ENCODE assay signal across 8 cellular contexts in the genomic region with DNA sequence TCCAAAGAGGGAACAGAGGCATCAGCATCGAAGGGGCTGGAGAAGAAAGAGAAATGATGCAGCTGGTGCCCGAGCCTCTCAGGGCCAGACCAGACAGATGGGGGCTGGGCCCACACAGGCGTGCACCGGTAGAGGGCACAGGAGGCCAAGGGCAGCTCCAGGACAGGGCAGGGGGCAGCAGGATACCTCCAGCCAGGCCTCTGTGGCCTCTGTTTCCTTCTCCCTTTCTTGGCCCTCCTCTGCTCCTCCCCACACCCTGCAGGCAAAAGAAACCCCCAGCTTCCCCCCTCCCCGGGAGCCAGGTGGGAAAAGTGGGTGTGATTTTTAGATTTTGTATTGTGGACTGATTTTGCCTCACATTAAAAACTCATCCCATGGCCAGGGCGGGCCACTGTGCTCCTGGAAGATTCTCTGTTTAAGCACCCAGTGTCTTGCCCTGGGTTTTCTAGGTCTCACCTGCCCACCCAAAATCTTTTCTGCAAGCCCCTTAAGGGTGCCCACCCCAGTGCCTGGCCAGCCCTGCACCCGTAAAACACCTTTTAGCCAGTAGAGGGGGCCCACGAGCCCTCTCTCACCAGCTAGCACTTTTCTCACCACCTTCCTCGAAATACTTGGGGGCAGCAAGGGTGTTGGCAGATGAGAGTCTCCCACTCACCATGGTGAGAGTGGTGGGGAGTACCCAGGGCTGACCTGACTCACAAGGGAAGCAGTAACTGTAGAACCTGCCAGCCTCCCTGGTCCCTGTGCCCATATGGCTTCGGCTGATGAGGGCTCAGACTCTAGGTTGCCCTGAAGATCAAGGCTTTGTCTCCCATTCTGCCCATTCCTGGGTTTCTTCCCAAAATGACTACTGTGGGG. TPM values are rescaled to one million over a fixed set of nuclear protein-coding genes. Genes with fewer than 3 reads are reported as not detected.
DNase-seq lines count a peak whose midpoint lies in the region; ATAC-seq, FAIRE-seq and TF ChIP-seq lines count a peak whose summit lies in the region.

No MANE protein-coding gene starts in this region.

- no peaks in the 10 kb centered on the region for H4K20me1 ChIP-seq in HCT116 (ENCODE audit: insufficient read depth)

- no peak overlapping the region for H2AFZ ChIP-seq in HCT116 (ENCODE audit: low read depth, low read length, poor library complexity, severe bottlenecking)

- TF ChIP-seq RAD21 in HCT116 (IDR thresholded peaks at IDR 0.05; ENCODE audit: low read depth) = no peak

- H3K9me2 ChIP-seq in HCT116 (ENCODE audit: insufficient read depth) = no peaks in the 10 kb centered on the region

- POLR2A ChIA-PET in HCT116 (lab: Charles Lee) = interaction anchor here (1.7 to 28.6 kb wide), 3 partner anchors 9 to 35 kb away, joined by 9 to 1106 read pairs (median 19); a partner anchor contains a TSS

- no peaks in the 10 kb centered on the region for H3K27me3 ChIP-seq in HCT116 (ENCODE audit: insufficient read depth, low read length)
- no peaks in the 10 kb centered on the region for H3K27me3 ChIP-seq in gastroesophageal sphincter
- H3K27me3 ChIP-seq in vagina = no peaks in the 10 kb centered on the region

- H3K4me2 ChIP-seq in HCT116 (ENCODE audit: low read length) = peak overlapping the region; percentile 72

- TF ChIP-seq EP300 in gastroesophageal sphincter (IDR thresholded peaks at IDR 0.05) = no peak

- TF ChIP-seq CTCF in HCT116 (IDR thresholded peaks at IDR 0.05 in 2 of 3, conservative IDR thresholded peaks at IDR 0.05 in 1 of 3; ENCODE audit: borderline replicate concordance in 1 of 3, insufficient read depth in 1 of 3, low read depth in 2 of 3, low read length in 2 of 3) = peak in 2 of 3 experiments; percentile 90 to 92; a peak in 4 of 6 replicates
- peak in 3 of 4 experiments; percentile 80 to 90 (median 83) for TF ChIP-seq CTCF in gastroesophageal sphincter (IDR thresholded peaks at IDR 0.05)
- peak; percentile 68 to 78 (median 73) for TF ChIP-seq CTCF in vagina (IDR thresholded peaks at IDR 0.05)

- H3K27ac ChIP-seq in HCT116 (ENCODE audit: low read depth, low read length) = peak overlapping the region; percentile 98
- H3K27ac ChIP-seq in gastroesophageal sphincter = peak overlapping the region; percentile 59 to 98 (median 88)
- peak overlapping the region; percentile 94 for H3K27ac ChIP-seq in vagina

- H3K79me2 ChIP-seq in HCT116 (ENCODE audit: insufficient read depth, low read length) = 0 out of 2 replicates have a peak, but pooled peaks cover 7% of the 10 kb centered on the region

- RAD21 ChIA-PET in HCT116 (lab: Charles Lee; ENCODE audit: low non-redundant PET in 1 of 2, low total read pairs in 2 of 2, uncharacterized antibody in 2 of 2, unreplicated experiment in 2 of 2) = interaction anchor here (1.0 to 5.7 kb wide), 6 partner anchors 9 to 43 kb away, joined by 3 to 74 read pairs (median 6); no protein-coding TSS in a partner anchor

- H3K4me1 ChIP-seq in HCT116 (ENCODE audit: control insufficient read depth in 1 of 2, insufficient read depth in 2 of 2, low read length in 2 of 2) (peaks cover 87 to 93% of the 10 kb centered on the region in 2 experiments), gastroesophageal sphincter (peaks cover 0 to 66% (median 24%) of the 10 kb centered on the region in 3 donors), vagina (peaks cover 49% of the 10 kb centered on the region)

- no peak for FAIRE-seq in GM19239 (lab: Jason Lieb, UNC)

- intact Hi-C loops in HCT116 (cut with micrococcal nuclease) (no loop called here), vagina (cut with DNase I) (loop anchor here (2.0 kb wide), 1 partner anchor 43 kb away; no protein-coding TSS in a partner anchor)

- TF ChIP-seq POLR2A in HCT116 (IDR thresholded peaks at IDR 0.05; ENCODE audit: borderline replicate concordance, extremely low read depth, insufficient read depth, insufficient read length) = no peak
- no peak for TF ChIP-seq POLR2A in gastroesophageal sphincter (IDR thresholded peaks at IDR 0.05)
- no peak for TF ChIP-seq POLR2A in vagina (IDR thresholded peaks at IDR 0.05)

- DNase-seq in Ammon's horn (ENCODE audit: low spot score) (peak; percentile 63), HCT116 (ENCODE audit: low read depth, low spot score) (no peak), RPMI7951 (ENCODE audit: low read depth) (peak; percentile 73), pons (ENCODE audit: low spot score) (peak; percentile 53), vagina (ENCODE audit: extremely low spot score in 2 of 2) (no peak), GM19239 (ENCODE audit: insufficient read length, low spot score) (no peak)
- peak; percentile 45 for DNase-seq in activated effector memory CD4-positive, alpha-beta T cell treated with Interleukin-2 at 50 U/mL for 16 hours

- H3K36me3 ChIP-seq in HCT116 (ENCODE audit: control insufficient read depth in 1 of 2, insufficient read depth in 2 of 2, low read length in 2 of 2) (peaks cover 0 to 1% of the 10 kb centered on the region in 2 experiments; a peak in 1 of 4 replicates), gastroesophageal sphincter (peaks cover 0 to 51% of the 10 kb centered on the region in 2 donors), vagina (peaks cover 0 to 19% of the 10 kb centered on the region in 2 donors)

- no TSS peak for BruUV-seq in HCT116 (replicated peaks; lab: Mats Ljungman, UMichigan)

- CTCF ChIA-PET in HCT116 (lab: Charles Lee) = interaction anchor here (0.5 to 10.8 kb wide), 16 partner anchors 9 to 170 kb away, joined by 3 to 256 read pairs (median 4); a partner anchor contains a TSS

- ATAC-seq in HCT116 (0 out of 2 replicates have a peak, but pooled peaks have one; percentile 9), gastroesophageal sphincter (no peak)

- WGBS in gastroesophageal sphincter (ENCODE audit: low coverage in 1 of 2), 2 donors = 2 to 13% methylated on average over 4 to 5 of the region's 10 CpGs

- peak overlapping the region; percentile 52 for H3K9ac ChIP-seq in HCT116 (ENCODE audit: low read length)

- H3K9me3 ChIP-seq in HCT116 (ENCODE audit: control insufficient read depth in 1 of 2, insufficient read depth in 1 of 2, low read depth in 1 of 2, low read length in 2 of 2) (no peaks in the 10 kb centered on the region), gastroesophageal sphincter (no peaks in the 10 kb centered on the region), vagina (no peaks in the 10 kb centered on the region)

- H3K4me3 ChIP-seq in HCT116 (replicated peaks in 1 of 2; ENCODE audit: low read depth in 1 of 2, low read length in 2 of 2) = no peak overlapping the region
- H3K4me3 ChIP-seq in gastroesophageal sphincter = no peak overlapping the region
- no peak overlapping the region for H3K4me3 ChIP-seq in vagina

TF ChIP-seq in HCT116, 20 proteins besides CTCF, POLR2A, EP300 and RAD21:
- no peak for TF ChIP-seq ELF1 (IDR thresholded peaks at IDR 0.05; ENCODE audit: borderline replicate concordance, low read depth)
- peak; percentile 5; the same call in 1 of the 2 replicates for TF ChIP-seq POLR2AphosphoS5 (IDR thresholded peaks at IDR 0.05; ENCODE audit: low read depth, low read length)
- TF ChIP-seq JUND (IDR thresholded peaks at IDR 0.05) = no peak
- TF ChIP-seq EGR1 (IDR thresholded peaks at IDR 0.05; ENCODE audit: low read depth) = no peak
TF ChIP-seq in HCT116: peak in this region for 1.

RNA-seq across cellular contexts. Expression of a gene that starts 35.7 kb away (rescaled TPM):
- total RNA-seq in HCT116 (2021; ENCODE audit: unreplicated experiment) (811 TPM), gastroesophageal sphincter (100 to 1,000 TPM; 221 to 714 (median 372) TPM), vagina (1,190 TPM)
- polyA plus RNA-seq in HCT116 (2012) = 603 and 619 TPM in 2 replicates
- total RNA-seq in RPMI7951 (2014; rRNA removed; shearing (Covaris generic)) = 315 and 437 TPM in 2 replicates

RNA-seq across cellular contexts. Expression of a gene that starts 55.1 kb away (rescaled TPM):
- total RNA-seq in HCT116 (2021; ENCODE audit: unreplicated experiment) = 183 TPM
- 181 and 193 TPM in 2 replicates for polyA plus RNA-seq in HCT116 (2012)
- 176 and 179 TPM in 2 replicates for total RNA-seq in RPMI7951 (2014; rRNA removed; shearing (Covaris generic))
- total RNA-seq in gastroesophageal sphincter = 10 to 100 TPM; 39.1 to 55.9 (median 44.8) TPM
- 77.8 TPM for total RNA-seq in vagina

Comparison
In these comparisons a context has a peak if more than half of its experiments do, and no peak if none do; other contexts are left out.
1. DNase-seq: peak in Ammon's horn (single experiment), RPMI7951 (single experiment), activated effector memory CD4-positive, alpha-beta T cell treated with Interleukin-2 at 50 U/mL for 16 hours (single experiment) and pons (single experiment); none in HCT116 (single experiment), vagina (0 of 2) and GM19239 (single experiment).
2. Peak in every context shown above with its lines, with median percentiles within 50 percentile points of each other: H3K27ac ChIP-seq and CTCF ChIP-seq.